Comparison of ENCODE assay signal across 15 cellular contexts in the genomic region with DNA sequence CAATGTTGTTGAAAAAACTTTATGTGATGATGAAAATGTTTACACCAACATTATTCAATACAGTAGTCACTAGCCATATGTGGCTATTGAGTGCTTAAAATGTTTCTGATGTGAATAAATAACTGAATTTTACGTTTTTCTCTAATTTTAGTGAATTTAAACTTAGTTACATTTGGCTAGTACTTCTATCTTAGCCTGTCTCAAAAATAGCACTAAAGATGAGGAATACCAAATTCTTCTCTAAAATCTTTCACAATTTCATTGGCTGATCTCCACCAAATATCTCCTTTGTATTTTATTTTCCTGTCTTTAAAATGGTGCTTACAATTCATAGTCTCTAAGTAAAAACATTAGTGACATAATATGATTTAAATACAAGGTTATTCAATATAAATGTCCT.
"Had no signal": no experiment of that assay in that cellular context is flagged by ENCODE, and none has a peak within 500 bp of the region (broad histone marks: within the 10 kb centered on the region; RNA-seq: fewer than 3 reads in every experiment).

No MANE protein-coding gene starts in this region.

- H3K4me3 Mint-ChIP-seq: activated CD8-positive, alpha-beta T cell treated with anti-CD3 and anti-CD28 coated beads, Interleukin-2, amount 10 ng/mL, durations not matched to agents 7 days and 5 days; activated naive CD8-positive, alpha-beta T cell treated with anti-CD3 and anti-CD28 coated beads, Interleukin-2, amount 10 ng/mL, durations not matched to agents 7 days and 5 days; neural crest cell; T-cell had no signal

- DNase-seq: activated CD4-positive, alpha-beta T cell treated with anti-CD3 and anti-CD28 coated beads for 4 hours; activated CD8-positive, alpha-beta memory T cell treated with anti-CD3 and anti-CD28 coated beads, Interleukin-2, amount 50 U/mL, for 48 hours; activated CD8-positive, alpha-beta T cell treated with anti-CD3 and anti-CD28 coated beads, Interleukin-2, amount 10 ng/mL, durations not matched to agents 7 days and 5 days; activated naive CD8-positive, alpha-beta T cell treated with anti-CD3 and anti-CD28 coated beads, Interleukin-2, amount 10 ng/mL, durations not matched to agents 7 days and 5 days; aorta; colonic mucosa; effector CD4-positive, alpha-beta T cell; left ventricle myocardium superior; pancreas; stimulated activated CD4-positive, alpha-beta T cell treated with anti-CD3 and anti-CD28 coated beads, Interleukin-4, amount 100 ng/mL, for 4 hours; stomach; T-cell had no signal

- H3K9me3 Mint-ChIP-seq: activated naive CD8-positive, alpha-beta T cell treated with anti-CD3 and anti-CD28 coated beads, Interleukin-2, amount 10 ng/mL, durations not matched to agents 7 days and 5 days; neural crest cell had no signal

- H3K4me1 Mint-ChIP-seq: activated naive CD8-positive, alpha-beta T cell treated with anti-CD3 and anti-CD28 coated beads, Interleukin-2, amount 10 ng/mL, durations not matched to agents 7 days and 5 days; T-cell had no signal

- H3K27ac Mint-ChIP-seq: activated CD8-positive, alpha-beta T cell treated with anti-CD3 and anti-CD28 coated beads, Interleukin-2, amount 10 ng/mL, durations not matched to agents 7 days and 5 days; activated naive CD8-positive, alpha-beta T cell treated with anti-CD3 and anti-CD28 coated beads, Interleukin-2, amount 10 ng/mL, durations not matched to agents 7 days and 5 days; T-cell had no signal

- H3K27ac ChIP-seq: cardiac muscle cell, colonic mucosa, pancreas, stomach, thoracic aorta had no signal

- ATAC-seq: activated CD8-positive, alpha-beta T cell treated with anti-CD3 and anti-CD28 coated beads, Interleukin-2, amount 10 ng/mL, durations not matched to agents 7 days and 5 days; left ventricle myocardium superior; T-cell had no signal

- H3K36me3 Mint-ChIP-seq: activated naive CD8-positive, alpha-beta T cell treated with anti-CD3 and anti-CD28 coated beads, Interleukin-2, amount 10 ng/mL, durations not matched to agents 7 days and 5 days; T-cell had no signal

- H3K9me3 ChIP-seq: colonic mucosa, pancreas, stomach, thoracic aorta had no signal

- H3K4me1 ChIP-seq: colonic mucosa, pancreas, stomach had no signal

- H3K27me3 ChIP-seq: cardiac muscle cell, colonic mucosa, pancreas, stomach had no signal

- H3K36me3 ChIP-seq: cardiac muscle cell, colonic mucosa, pancreas, stomach, thoracic aorta had no signal

- H3K27me3 Mint-ChIP-seq: activated naive CD8-positive, alpha-beta T cell treated with anti-CD3 and anti-CD28 coated beads, Interleukin-2, amount 10 ng/mL, durations not matched to agents 7 days and 5 days had no signal

- H3K4me3 ChIP-seq: cardiac muscle cell, colonic mucosa, pancreas, stomach, thoracic aorta had no signal
